In genomic region chr11:1873813-1874150, GRCh38 we compare ENCODE assay signal across 9 cellular contexts. TPM values are rescaled to one million over a fixed set of nuclear protein-coding genes. Genes with fewer than 3 reads are reported as not detected.
"Had no signal": no experiment of that assay in that cellular context is flagged by ENCODE, and none has a peak within 500 bp of the region (broad histone marks: within the 10 kb centered on the region; RNA-seq: fewer than 3 reads in every experiment).

No MANE protein-coding gene starts in this region.

RNA-seq across cellular contexts. Expression of gene PRR33, which starts 17.9 kb away (rescaled TPM):
- total RNA-seq: frontal cortex, kidney, liver, omental fat pad, Peyer's patch, sciatic nerve, upper lobe of left lung had no signal
- polyA plus RNA-seq: liver had no signal

RNA-seq across cellular contexts. Expression of gene TNNI2, which starts 35.0 kb away (rescaled TPM):
- total RNA-seq: activated naive CD4-positive, alpha-beta T cell treated with anti-CD3 and anti-CD28 coated beads for 36 hours; frontal cortex; sciatic nerve had no signal

RNA-seq across cellular contexts. Expression of gene SYT8, which starts 39.0 kb away (rescaled TPM):
- total RNA-seq: activated naive CD4-positive, alpha-beta T cell treated with anti-CD3 and anti-CD28 coated beads for 36 hours; activated T-helper 2 cell treated with anti-CD3 and anti-CD28 coated beads, Interferon-gamma antibody, Interleukin-2, Interleukin-4, amounts not matched to agents 10 μg/mL and 5 μg/mL and 100 μg/mL, durations not matched to agents 14 hours and 24 hours and 36 hours; frontal cortex; omental fat pad had no signal

RNA-seq across cellular contexts. Expression of gene TNNT3, which starts 45.7 kb away (rescaled TPM):
- total RNA-seq: frontal cortex had no signal
